Comparison of ENCODE assay signal across 1 cellular context in the genomic region with DNA sequence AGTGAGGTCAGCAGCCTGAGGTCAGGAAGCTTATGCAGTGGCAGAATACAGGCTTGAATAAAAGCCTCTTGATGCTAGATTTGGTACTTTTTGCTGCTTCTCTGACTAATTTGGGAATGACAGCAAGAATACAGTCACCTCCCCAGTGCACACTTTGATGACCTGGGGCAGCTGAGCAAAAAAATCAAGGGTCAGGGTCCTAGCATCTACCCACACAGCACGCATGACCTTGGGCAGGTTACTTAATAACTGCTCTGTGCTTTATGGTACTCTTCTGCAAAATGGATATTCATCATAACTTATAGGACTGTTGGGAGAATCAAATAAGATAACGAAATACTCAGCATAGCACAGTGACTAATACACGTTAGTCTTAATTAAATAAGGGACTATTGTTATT.
TF ChIP-seq lines count a peak whose summit lies in the region.

No MANE protein-coding gene starts in this region.

TF ChIP-seq in HepG2, 621 proteins besides CTCF, POLR2A, EP300 and RAD21 (continued from another document):
- TF ChIP-seq, protein P1, sequence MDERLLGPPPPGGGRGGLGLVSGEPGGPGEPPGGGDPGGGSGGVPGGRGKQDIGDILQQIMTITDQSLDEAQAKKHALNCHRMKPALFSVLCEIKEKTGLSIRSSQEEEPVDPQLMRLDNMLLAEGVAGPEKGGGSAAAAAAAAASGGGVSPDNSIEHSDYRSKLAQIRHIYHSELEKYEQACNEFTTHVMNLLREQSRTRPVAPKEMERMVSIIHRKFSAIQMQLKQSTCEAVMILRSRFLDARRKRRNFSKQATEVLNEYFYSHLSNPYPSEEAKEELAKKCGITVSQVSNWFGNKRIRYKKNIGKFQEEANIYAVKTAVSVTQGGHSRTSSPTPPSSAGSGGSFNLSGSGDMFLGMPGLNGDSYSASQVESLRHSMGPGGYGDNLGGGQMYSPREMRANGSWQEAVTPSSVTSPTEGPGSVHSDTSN (CRISPR knock-in tag; IDR thresholded peaks at IDR 0.05), result no peak
- TF ChIP-seq ZMYM3 (CRISPR knock-in tag; IDR thresholded peaks at IDR 0.05), result peak; percentile 62
- TF ChIP-seq, protein P2, sequence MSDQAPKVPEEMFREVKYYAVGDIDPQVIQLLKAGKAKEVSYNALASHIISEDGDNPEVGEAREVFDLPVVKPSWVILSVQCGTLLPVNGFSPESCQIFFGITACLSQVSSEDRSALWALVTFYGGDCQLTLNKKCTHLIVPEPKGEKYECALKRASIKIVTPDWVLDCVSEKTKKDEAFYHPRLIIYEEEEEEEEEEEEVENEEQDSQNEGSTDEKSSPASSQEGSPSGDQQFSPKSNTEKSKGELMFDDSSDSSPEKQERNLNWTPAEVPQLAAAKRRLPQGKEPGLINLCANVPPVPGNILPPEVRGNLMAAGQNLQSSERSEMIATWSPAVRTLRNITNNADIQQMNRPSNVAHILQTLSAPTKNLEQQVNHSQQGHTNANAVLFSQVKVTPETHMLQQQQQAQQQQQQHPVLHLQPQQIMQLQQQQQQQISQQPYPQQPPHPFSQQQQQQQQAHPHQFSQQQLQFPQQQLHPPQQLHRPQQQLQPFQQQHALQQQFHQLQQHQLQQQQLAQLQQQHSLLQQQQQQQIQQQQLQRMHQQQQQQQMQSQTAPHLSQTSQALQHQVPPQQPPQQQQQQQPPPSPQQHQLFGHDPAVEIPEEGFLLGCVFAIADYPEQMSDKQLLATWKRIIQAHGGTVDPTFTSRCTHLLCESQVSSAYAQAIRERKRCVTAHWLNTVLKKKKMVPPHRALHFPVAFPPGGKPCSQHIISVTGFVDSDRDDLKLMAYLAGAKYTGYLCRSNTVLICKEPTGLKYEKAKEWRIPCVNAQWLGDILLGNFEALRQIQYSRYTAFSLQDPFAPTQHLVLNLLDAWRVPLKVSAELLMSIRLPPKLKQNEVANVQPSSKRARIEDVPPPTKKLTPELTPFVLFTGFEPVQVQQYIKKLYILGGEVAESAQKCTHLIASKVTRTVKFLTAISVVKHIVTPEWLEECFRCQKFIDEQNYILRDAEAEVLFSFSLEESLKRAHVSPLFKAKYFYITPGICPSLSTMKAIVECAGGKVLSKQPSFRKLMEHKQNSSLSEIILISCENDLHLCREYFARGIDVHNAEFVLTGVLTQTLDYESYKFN (CRISPR knock-in tag; conservative IDR thresholded peaks at IDR 0.05), result 0 out of 2 replicates have a peak, but pooled peaks have one; percentile 24
- no peak for TF ChIP-seq ZNF337 (CRISPR knock-in tag; IDR thresholded peaks at IDR 0.05; ENCODE audit: borderline replicate concordance, low read depth)
- peak in 1 of 2 experiments; percentile 36; a peak in 1 of 4 replicates for TF ChIP-seq NR2F1 (CRISPR knock-in tag; IDR thresholded peaks at IDR 0.05)
- TF ChIP-seq HNF4A (CRISPR knock-in tag; IDR thresholded peaks at IDR 0.05), result peak; percentile 57
- TF ChIP-seq, protein P3, sequence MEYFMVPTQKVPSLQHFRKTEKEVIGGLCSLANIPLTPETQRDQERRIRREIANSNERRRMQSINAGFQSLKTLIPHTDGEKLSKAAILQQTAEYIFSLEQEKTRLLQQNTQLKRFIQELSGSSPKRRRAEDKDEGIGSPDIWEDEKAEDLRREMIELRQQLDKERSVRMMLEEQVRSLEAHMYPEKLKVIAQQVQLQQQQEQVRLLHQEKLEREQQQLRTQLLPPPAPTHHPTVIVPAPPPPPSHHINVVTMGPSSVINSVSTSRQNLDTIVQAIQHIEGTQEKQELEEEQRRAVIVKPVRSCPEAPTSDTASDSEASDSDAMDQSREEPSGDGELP (IDR thresholded peaks at IDR 0.05; ENCODE audit: borderline replicate concordance, low read depth), result peak; percentile 12; the same call in 1 of the 2 replicates
- TF ChIP-seq SOX13 (IDR thresholded peaks at IDR 0.05), result no peak
- TF ChIP-seq SOX13 (CRISPR knock-in tag; conservative IDR thresholded peaks at IDR 0.05 in 1 of 2, IDR thresholded peaks at IDR 0.05 in 1 of 2), result peak in 1 of 2 experiments; percentile 18; a peak in 1 of 4 replicates
- 0 out of 2 replicates have a peak, but pooled peaks have one; percentile 37 for TF ChIP-seq ESRRA (CRISPR knock-in tag; IDR thresholded peaks at IDR 0.05; ENCODE audit: low read depth)
- TF ChIP-seq SIN3A (IDR thresholded peaks at IDR 0.05; ENCODE audit: borderline replicate concordance, low read depth, low read length), result no peak
- peak; percentile 82 for TF ChIP-seq ZNF629 (CRISPR knock-in tag; conservative IDR thresholded peaks at IDR 0.05)
- 0 out of 2 replicates have a peak, but pooled peaks have one; percentile 24 for TF ChIP-seq CEBPG (CRISPR knock-in tag; IDR thresholded peaks at IDR 0.05)
- TF ChIP-seq NR2F6 (IDR thresholded peaks at IDR 0.05), result peak; percentile 45; the same call in 1 of the 2 replicates
- TF ChIP-seq NR2F6 (CRISPR knock-in tag; IDR thresholded peaks at IDR 0.05), result peak; percentile 54; the same call in 1 of the 2 replicates
- TF ChIP-seq HOXA3 (CRISPR knock-in tag; IDR thresholded peaks at IDR 0.05), result no peak
- peak; percentile 47 for TF ChIP-seq RARA (CRISPR knock-in tag; IDR thresholded peaks at IDR 0.05)
- no peak for TF ChIP-seq SMYD3 (CRISPR knock-in tag; IDR thresholded peaks at IDR 0.05)
- peak; percentile 26; the same call in 1 of the 2 replicates for TF ChIP-seq ZMYM4 (CRISPR knock-in tag; IDR thresholded peaks at IDR 0.05)
- no peak for TF ChIP-seq SIX4 (CRISPR knock-in tag; IDR thresholded peaks at IDR 0.05)
- TF ChIP-seq MIXL1 (CRISPR knock-in tag; IDR thresholded peaks at IDR 0.05), result 0 out of 2 replicates have a peak, but pooled peaks have one; percentile 7
- no peak for TF ChIP-seq LCORL (IDR thresholded peaks at IDR 0.05)
- TF ChIP-seq LCORL (CRISPR knock-in tag; IDR thresholded peaks at IDR 0.05), result peak; percentile 61; the same call in 1 of the 2 replicates
- TF ChIP-seq, protein P4, sequence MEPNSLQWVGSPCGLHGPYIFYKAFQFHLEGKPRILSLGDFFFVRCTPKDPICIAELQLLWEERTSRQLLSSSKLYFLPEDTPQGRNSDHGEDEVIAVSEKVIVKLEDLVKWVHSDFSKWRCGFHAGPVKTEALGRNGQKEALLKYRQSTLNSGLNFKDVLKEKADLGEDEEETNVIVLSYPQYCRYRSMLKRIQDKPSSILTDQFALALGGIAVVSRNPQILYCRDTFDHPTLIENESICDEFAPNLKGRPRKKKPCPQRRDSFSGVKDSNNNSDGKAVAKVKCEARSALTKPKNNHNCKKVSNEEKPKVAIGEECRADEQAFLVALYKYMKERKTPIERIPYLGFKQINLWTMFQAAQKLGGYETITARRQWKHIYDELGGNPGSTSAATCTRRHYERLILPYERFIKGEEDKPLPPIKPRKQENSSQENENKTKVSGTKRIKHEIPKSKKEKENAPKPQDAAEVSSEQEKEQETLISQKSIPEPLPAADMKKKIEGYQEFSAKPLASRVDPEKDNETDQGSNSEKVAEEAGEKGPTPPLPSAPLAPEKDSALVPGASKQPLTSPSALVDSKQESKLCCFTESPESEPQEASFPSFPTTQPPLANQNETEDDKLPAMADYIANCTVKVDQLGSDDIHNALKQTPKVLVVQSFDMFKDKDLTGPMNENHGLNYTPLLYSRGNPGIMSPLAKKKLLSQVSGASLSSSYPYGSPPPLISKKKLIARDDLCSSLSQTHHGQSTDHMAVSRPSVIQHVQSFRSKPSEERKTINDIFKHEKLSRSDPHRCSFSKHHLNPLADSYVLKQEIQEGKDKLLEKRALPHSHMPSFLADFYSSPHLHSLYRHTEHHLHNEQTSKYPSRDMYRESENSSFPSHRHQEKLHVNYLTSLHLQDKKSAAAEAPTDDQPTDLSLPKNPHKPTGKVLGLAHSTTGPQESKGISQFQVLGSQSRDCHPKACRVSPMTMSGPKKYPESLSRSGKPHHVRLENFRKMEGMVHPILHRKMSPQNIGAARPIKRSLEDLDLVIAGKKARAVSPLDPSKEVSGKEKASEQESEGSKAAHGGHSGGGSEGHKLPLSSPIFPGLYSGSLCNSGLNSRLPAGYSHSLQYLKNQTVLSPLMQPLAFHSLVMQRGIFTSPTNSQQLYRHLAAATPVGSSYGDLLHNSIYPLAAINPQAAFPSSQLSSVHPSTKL (CRISPR knock-in tag; IDR thresholded peaks at IDR 0.05), result peak; percentile 52
- TF ChIP-seq GABPA (IDR thresholded peaks at IDR 0.05; ENCODE audit: low read depth, low read length), result no peak
- no peak for TF ChIP-seq GABPA (CRISPR knock-in tag; IDR thresholded peaks at IDR 0.05; ENCODE audit: low read depth)
- TF ChIP-seq ZNF160 (CRISPR knock-in tag; IDR thresholded peaks at IDR 0.05), result no peak
